In genomic region chr1:184595609-184596008, GRCh38 we compare ENCODE assay signal across 17 cellular contexts.
A peak's percentile ranks its signal among the peaks of the same experiment; 100 is the strongest.
DNase-seq lines count a peak whose midpoint lies in the region; TF ChIP-seq lines count a peak whose summit lies in the region.
"Had no signal": no experiment of that assay in that cellular context is flagged by ENCODE, and none has a peak within 500 bp of the region (broad histone marks: within the 10 kb centered on the region; RNA-seq: fewer than 3 reads in every experiment).

No MANE protein-coding gene starts in this region.

- intact Hi-C loops in adrenal gland (cut with DNase I), result no loop called here
- intact Hi-C loops in ascending aorta (cut with DNase I), result no loop called here

- 78 to 86% (median 80%) methylated on average over 7 of the region's 7 CpGs for WGBS in adrenal gland, 4 donors

- DNase-seq in A172 (ENCODE audit: low spot score) (peak; percentile 18), HCEC 1CT (peak; percentile 82), adrenal gland (peak in 6 of 7 donors; percentile 27 to 53 (median 36)), glomerular visceral epithelial cell (ENCODE audit: extremely low spot score) (peak; percentile 40), middle frontal gyrus (ENCODE audit: extremely low spot score, low spot score) (no peak), ascending aorta (ENCODE audit: low spot score in 2 of 2) (no peak), kidney glomerular epithelial cell (lab: John Stamatoyannopoulos, UW) (no peak), iPS-NIHi11 (ENCODE audit: low spot score) (no peak)
- DNase-seq: amygdala; effector CD4-positive, alpha-beta T cell; mesendoderm; NCI-H1436; NCI-H526; SHP77; stimulated activated CD8-positive, alpha-beta memory T cell treated with anti-CD3 and anti-CD28 coated beads, Interleukin-4, amount 100 ng/mL, for 48 hours; uterus had no signal

- no peak for TF ChIP-seq POLR2A in adrenal gland (IDR thresholded peaks at IDR 0.05)

- H3K36me3 ChIP-seq in adrenal gland (replicated peaks in 1 of 2) (no peaks in the 10 kb centered on the region), ascending aorta (no peaks in the 10 kb centered on the region)
- H3K36me3 ChIP-seq: uterus had no signal

- H3K27me3 ChIP-seq in adrenal gland, result no peaks in the 10 kb centered on the region
- no peaks in the 10 kb centered on the region for H3K27me3 ChIP-seq in ascending aorta
- H3K27me3 ChIP-seq: uterus had no signal

- H3K9me3 ChIP-seq in adrenal gland (replicated peaks in 1 of 3), result no peaks in the 10 kb centered on the region
- no peaks in the 10 kb centered on the region for H3K9me3 ChIP-seq in ascending aorta
- H3K9me3 ChIP-seq: uterus had no signal

- H3K27ac ChIP-seq in adrenal gland (peak overlapping the region in 2 of 5 donors; percentile 7 to 10), ascending aorta (no peak overlapping the region)
- H3K27ac ChIP-seq: parathyroid adenoma, uterus had no signal

- H3K4me3 ChIP-seq in adrenal gland (no peak overlapping the region), ascending aorta (no peak overlapping the region)
- H3K4me3 ChIP-seq: uterus had no signal

- TF ChIP-seq CTCF in adrenal gland (IDR thresholded peaks at IDR 0.05), result no peak
- no peak for TF ChIP-seq CTCF in ascending aorta (IDR thresholded peaks at IDR 0.05)

- H3K4me1 ChIP-seq in adrenal gland (replicated peaks in 1 of 2), result peaks cover 3 to 17% of the 10 kb centered on the region in 2 donors
- no peaks in the 10 kb centered on the region for H3K4me1 ChIP-seq in ascending aorta
- H3K4me1 ChIP-seq: parathyroid adenoma, uterus had no signal

Comparison
In these comparisons a context has a peak if more than half of its experiments do, and no peak if none do; other contexts are left out.
1. DNase-seq: peak in A172 (single experiment), HCEC 1CT (single experiment), adrenal gland (6 of 7) and glomerular visceral epithelial cell (single experiment); none in middle frontal gyrus (single experiment), ascending aorta (0 of 2), kidney glomerular epithelial cell (single experiment) and iPS-NIHi11 (single experiment).